11 cellular contexts compared by ENCODE assay signal in genomic region chr20:21258411-21258810, GRCh38.
"Had no signal": no experiment of that assay in that cellular context is flagged by ENCODE, and none has a peak within 500 bp of the region (broad histone marks: within the 10 kb centered on the region; RNA-seq: fewer than 3 reads in every experiment).

No MANE protein-coding gene starts in this region.

- H3K9ac ChIP-seq: GM23248 had no signal

- DNase-seq: GM23248, GOT3, H7, H9, HCEC 1CT, HFFc6 had no signal

- H3K4me1 ChIP-seq: HAP-1 had no signal

- H3K4me3 ChIP-seq: GM23248, GM23338, HAP-1 had no signal

- ATAC-seq: GM23338, HCT116 had no signal

- FAIRE-seq: H1, H54 had no signal

- H3K36me3 ChIP-seq: HAP-1 had no signal

- H3K4me2 ChIP-seq: GM23338 had no signal

- H3K9me3 ChIP-seq: HAP-1 had no signal

- H2AFZ ChIP-seq: GM23248, GM23338 had no signal

- H3K27ac ChIP-seq: GM23248 had no signal
